Comparison of ENCODE assay signal across 27 cellular contexts in the genomic region with DNA sequence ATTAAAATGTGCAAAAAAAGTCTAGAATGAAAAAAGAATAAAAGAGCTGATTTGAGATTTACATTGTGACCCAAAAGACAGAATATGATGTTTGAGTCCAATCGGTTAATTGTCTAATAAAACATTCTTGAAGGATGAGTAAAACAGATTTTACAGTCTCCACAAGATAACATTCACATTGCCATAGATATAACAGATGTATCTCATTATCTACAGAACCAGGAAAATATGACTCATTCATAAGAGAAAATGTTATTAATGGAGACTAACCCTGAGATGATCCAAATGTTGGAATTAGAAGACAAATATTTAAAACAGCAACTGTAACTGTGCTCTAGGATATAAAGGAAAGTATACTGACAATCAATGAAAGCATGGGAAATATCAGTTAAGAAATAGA.
DNase-seq lines count a peak whose midpoint lies in the region; ATAC-seq, FAIRE-seq and TF ChIP-seq lines count a peak whose summit lies in the region.
"Had no signal": no experiment of that assay in that cellular context is flagged by ENCODE, and none has a peak within 500 bp of the region (broad histone marks: within the 10 kb centered on the region; RNA-seq: fewer than 3 reads in every experiment).

No MANE protein-coding gene starts in this region.

- H3K27ac ChIP-seq in astrocyte (ENCODE audit: low read depth, low read length): no peak overlapping the region
- H3K27ac ChIP-seq: A549, KMS-11, SJCRH30 had no signal

- no peaks in the 10 kb centered on the region for H3K79me2 ChIP-seq in astrocyte (ENCODE audit: insufficient read depth, low read length)

- TF ChIP-seq CTCF in astrocyte (IDR thresholded peaks at IDR 0.05; ENCODE audit: insufficient read depth, low read depth, low read length): no peak

- H3K9me3 ChIP-seq in astrocyte (ENCODE audit: insufficient read depth, low read depth, low read length) (no peaks in the 10 kb centered on the region), HAP-1 (no peaks in the 10 kb centered on the region)
- H3K9me3 ChIP-seq: A549, Caco-2, SJCRH30 had no signal

- no peaks in the 10 kb centered on the region for H3K36me3 ChIP-seq in astrocyte (ENCODE audit: insufficient read depth, low read length)
- H3K36me3 ChIP-seq in HAP-1 (replicated peaks): no peaks in the 10 kb centered on the region
- H3K36me3 ChIP-seq: SJCRH30 had no signal

- FAIRE-seq in astrocyte (lab: Jason Lieb, UNC): no peak
- FAIRE-seq: A549, GM12891, GM19239 had no signal

- no peaks in the 10 kb centered on the region for H3K27me3 ChIP-seq in astrocyte (ENCODE audit: insufficient read depth, low read length)
- H3K27me3 ChIP-seq in HAP-1 (ENCODE audit: low read depth): peaks cover 2% of the 10 kb centered on the region; the same call in 1 of the 2 replicates
- H3K27me3 ChIP-seq: SJCRH30 had no signal

- H3K9me3 Mint-ChIP-seq in astrocyte (ENCODE audit: unreplicated experiment): peaks cover 3% of the 10 kb centered on the region

- H3K4me1 ChIP-seq in astrocyte (ENCODE audit: insufficient read depth, low read length): no peaks in the 10 kb centered on the region
- H3K4me1 ChIP-seq in HAP-1: no peaks in the 10 kb centered on the region
- H3K4me1 ChIP-seq: A549, Caco-2, SJCRH30 had no signal

- no peak overlapping the region for H3K4me3 ChIP-seq in astrocyte (ENCODE audit: insufficient read depth, low read depth, low read length)
- H3K4me3 ChIP-seq in HAP-1: no peak overlapping the region
- H3K4me3 ChIP-seq: A549, SJCRH30 had no signal

- H3K27ac Mint-ChIP-seq in astrocyte (ENCODE audit: unreplicated experiment): no peak overlapping the region
- H3K27ac Mint-ChIP-seq: CD4-positive, alpha-beta memory T cell; IgD-negative memory B cell; T-cell had no signal

- no peaks in the 10 kb centered on the region for H4K20me1 ChIP-seq in astrocyte (ENCODE audit: insufficient read depth, low read length)

- H3K4me2 ChIP-seq in astrocyte (ENCODE audit: low read length): no peak overlapping the region
- H3K4me2 ChIP-seq: A549, KMS-11 had no signal

- no peaks in the 10 kb centered on the region for H3K27me3 Mint-ChIP-seq in astrocyte (ENCODE audit: low read depth, unreplicated experiment)
- H3K27me3 Mint-ChIP-seq: CD4-positive, alpha-beta memory T cell; IgD-negative memory B cell; T-cell had no signal

- peak; percentile 77 for DNase-seq in EH (ENCODE audit: low read depth)
- peak; percentile 13 for DNase-seq in LHCN-M2 (ENCODE audit: low read depth)
- peak; percentile 14 for DNase-seq in astrocyte (ENCODE audit: low read depth)
- peak; percentile 22 for DNase-seq in iris pigment epithelial cell (ENCODE audit: low read depth)
- DNase-seq in T1000 (lab: John Stamatoyannopoulos, UW): no peak
- DNase-seq in HAP-1 (ENCODE audit: low spot score in 2 of 2): no peak
- DNase-seq: AML-193; C1 segment of cervical spinal cord; Caco-2; CD4-positive, alpha-beta memory T cell; GF-D8; NCI-H1092; NCI-H1417 treated with DMSO at 0.1 percent for 48 hours; NCI-H1694 treated with DMSO at 0.1 percent for 48 hours; NCI-H2081 treated with DMSO at 0.1 percent for 48 hours; NCI-H2171 treated with DMSO at 0.1 percent for 48 hours; NCI-H524 treated with DMSO at 0.1 percent for 48 hours; NCI-H774; SJCRH30; T-cell had no signal

- in situ Hi-C loops in HAP-1 (cut with MboI; ENCODE audit: low sequenced_read_pairs): no loop called here

- no peak overlapping the region for H3K9ac ChIP-seq in astrocyte (ENCODE audit: low read length)
- H3K9ac ChIP-seq: KMS-11 had no signal

- H3K36me3 Mint-ChIP-seq in astrocyte (ENCODE audit: low read depth, unreplicated experiment): no peaks in the 10 kb centered on the region
- H3K36me3 Mint-ChIP-seq: CD4-positive, alpha-beta memory T cell; IgD-negative memory B cell; T-cell had no signal

- H3K4me1 Mint-ChIP-seq in astrocyte (ENCODE audit: low read depth, unreplicated experiment): no peaks in the 10 kb centered on the region
- H3K4me1 Mint-ChIP-seq: CD4-positive, alpha-beta memory T cell; IgD-negative memory B cell; T-cell had no signal

- no peak overlapping the region for H2AFZ ChIP-seq in astrocyte (ENCODE audit: low read depth, low read length)

- no peak overlapping the region for H3K4me3 Mint-ChIP-seq in astrocyte (ENCODE audit: unreplicated experiment)
- H3K4me3 Mint-ChIP-seq: CD4-positive, alpha-beta memory T cell; IgD-negative memory B cell; T-cell had no signal

- ATAC-seq in GM18907 (IDR thresholded peaks at IDR 0.05; ENCODE audit: unreplicated experiment): no peak
- ATAC-seq: A549, Right ventricle myocardium inferior, T-cell had no signal

Comparison
In these comparisons a context has a peak if more than half of its experiments do, and no peak if none do; other contexts are left out.
1. DNase-seq: peak in EH (single experiment), LHCN-M2 (single experiment), astrocyte (single experiment) and iris pigment epithelial cell (single experiment); none in T1000 (single experiment) and HAP-1 (0 of 2).